Comparison of ENCODE assay signal across 8 cellular contexts in genomic region chr16:228917-229730, GRCh38. TPM values are rescaled to one million over a fixed set of nuclear protein-coding genes. Genes with fewer than 3 reads are reported as not detected.
DNase-seq lines count a peak whose midpoint lies in the region; ATAC-seq and TF ChIP-seq lines count a peak whose summit lies in the region.

TSS of gene LUC7L (minus strand) at chr16:229449. CDS start at chr16:229339, 110 bp downstream.

- intact Hi-C loops in adrenal gland (cut with DNase I) (no loop called here), heart left ventricle (cut with DNase I) (loop anchor here in 5 of 10 donors (5.0 to 10.0 kb wide), 3 partner anchors 122 to 126 kb away; partner anchors contain the start of gene AXIN1 (in 4 of the 5)), posterior cingulate gyrus (cut with DNase I) (loop anchor here (5.0 kb wide), 1 partner anchor 123 kb away; the partner anchor contains the start of gene AXIN1)

- TF ChIP-seq POLR2A in adrenal gland (IDR thresholded peaks at IDR 0.05) (peak; percentile 91 to 94), heart left ventricle (IDR thresholded peaks at IDR 0.05) (peak; percentile 65 to 93)

- peaks cover 19% of the 10 kb centered on the region for H3K36me3 Mint-ChIP-seq in type B pancreatic cell

- no peaks in the 10 kb centered on the region for H3K9me3 Mint-ChIP-seq in type B pancreatic cell

- peaks cover 16% of the 10 kb centered on the region for H3K4me1 Mint-ChIP-seq in type B pancreatic cell (ENCODE audit: unreplicated experiment)

- H3K9me3 ChIP-seq in adrenal gland (replicated peaks in 1 of 3) (no peaks in the 10 kb centered on the region), heart left ventricle (no peaks in the 10 kb centered on the region)

- H3K4me1 ChIP-seq in adrenal gland (replicated peaks in 1 of 2) (peaks cover 9 to 17% of the 10 kb centered on the region in 2 donors), heart left ventricle (peaks cover 3 to 27% (median 15%) of the 10 kb centered on the region in 12 donors)

- peak within 1 kb of the TSS; percentile 97 for H3K4me3 Mint-ChIP-seq in type B pancreatic cell

- DNase-seq in GM12865 (ENCODE audit: low read depth), result peak; percentile 92
- DNase-seq in NCI-H1436 (lab: John Stamatoyannopoulos, UW), result peak; percentile 88
- peak; percentile 64 to 83 (median 79) for DNase-seq in T-helper 1 cell
- peak; percentile 81 to 91 (median 87) for DNase-seq in adrenal gland
- peak; percentile 90 to 94 (median 91) for DNase-seq in heart left ventricle
- DNase-seq in posterior cingulate gyrus, result peak; percentile 85 to 98 (median 90)
- peak; percentile 94 for DNase-seq in type B pancreatic cell (ENCODE audit: extremely low spot score, unreplicated experiment)

- ATAC-seq in HG02763 (IDR thresholded peaks at IDR 0.05; ENCODE audit: unreplicated experiment), result peak; percentile 85
- peak; percentile 90 to 97 (median 96) for ATAC-seq in heart left ventricle

- TF ChIP-seq CTCF in GM12865 (IDR thresholded peaks at IDR 0.05; ENCODE audit: insufficient read depth, low read depth, low read length, missing control alignments), result no peak
- TF ChIP-seq CTCF in adrenal gland (IDR thresholded peaks at IDR 0.05), result no peak
- TF ChIP-seq CTCF in heart left ventricle (IDR thresholded peaks at IDR 0.05), result no peak
- TF ChIP-seq CTCF in type B pancreatic cell (conservative IDR thresholded peaks at IDR 0.05), result no peak

- H3K27me3 ChIP-seq in adrenal gland, result no peaks in the 10 kb centered on the region
- H3K27me3 ChIP-seq in heart left ventricle, result no peaks in the 10 kb centered on the region

- peak within 1 kb of the TSS; percentile 98 for H3K4me3 ChIP-seq in GM12865 (ENCODE audit: low read depth, low read length)
- H3K4me3 ChIP-seq in adrenal gland, result peak within 1 kb of the TSS; percentile 49 to 79 (median 66)
- H3K4me3 ChIP-seq in heart left ventricle, result peak within 1 kb of the TSS; percentile 56 to 93 (median 77)

- peak within 1 kb of the TSS; percentile 90 for H3K27ac Mint-ChIP-seq in type B pancreatic cell

- 1 to 6% (median 3%) methylated on average over 17 to 83 of the region's 84 CpGs for WGBS in adrenal gland, 4 donors
- 1 to 6% (median 2%) methylated on average over 20 to 84 of the region's 84 CpGs for WGBS in heart left ventricle, 4 donors

- H3K27ac ChIP-seq in adrenal gland, result peak within 1 kb of the TSS; percentile 93 to 99 (median 97)
- H3K27ac ChIP-seq in heart left ventricle, result peak within 1 kb of the TSS; percentile 83 to 99 (median 96)

- H3K36me3 ChIP-seq in adrenal gland (replicated peaks in 1 of 2), result peaks cover 0 to 31% of the 10 kb centered on the region in 2 donors
- peaks cover 0 to 38% (median 35%) of the 10 kb centered on the region in 9 donors for H3K36me3 ChIP-seq in heart left ventricle

- no peaks in the 10 kb centered on the region for H3K27me3 Mint-ChIP-seq in type B pancreatic cell

RNA-seq across cellular contexts. Expression of gene LUC7L, which starts in this region (rescaled TPM):
- 100 to 1,000 TPM in 1 of 8 donors, 10 to 100 TPM in 7; 19.7 to 102 (median 66.0) TPM for total RNA-seq in adrenal gland
- polyA plus RNA-seq in adrenal gland, result 100 to 1,000 TPM in 2 of 3 donors, 10 to 100 TPM in 1; 29.0 to 700 (median 372) TPM
- 10 to 100 TPM; 12.5 to 26.8 (median 19.4) TPM for total RNA-seq in heart left ventricle
- polyA plus RNA-seq in heart left ventricle, result 10 to 100 TPM; 17.7 to 47.5 TPM
- total RNA-seq in type B pancreatic cell (ENCODE audit: low replicate concordance), result 95.3 and 154 TPM in 2 replicates

Comparison
In these comparisons a context has a peak if more than half of its experiments do, and no peak if none do; other contexts are left out.
1. Peak in every context shown above with its lines: DNase-seq, ATAC-seq, H3K4me3 ChIP-seq and H3K27ac ChIP-seq.